ENCODE assay signal across 8 cellular contexts in the genomic region with DNA sequence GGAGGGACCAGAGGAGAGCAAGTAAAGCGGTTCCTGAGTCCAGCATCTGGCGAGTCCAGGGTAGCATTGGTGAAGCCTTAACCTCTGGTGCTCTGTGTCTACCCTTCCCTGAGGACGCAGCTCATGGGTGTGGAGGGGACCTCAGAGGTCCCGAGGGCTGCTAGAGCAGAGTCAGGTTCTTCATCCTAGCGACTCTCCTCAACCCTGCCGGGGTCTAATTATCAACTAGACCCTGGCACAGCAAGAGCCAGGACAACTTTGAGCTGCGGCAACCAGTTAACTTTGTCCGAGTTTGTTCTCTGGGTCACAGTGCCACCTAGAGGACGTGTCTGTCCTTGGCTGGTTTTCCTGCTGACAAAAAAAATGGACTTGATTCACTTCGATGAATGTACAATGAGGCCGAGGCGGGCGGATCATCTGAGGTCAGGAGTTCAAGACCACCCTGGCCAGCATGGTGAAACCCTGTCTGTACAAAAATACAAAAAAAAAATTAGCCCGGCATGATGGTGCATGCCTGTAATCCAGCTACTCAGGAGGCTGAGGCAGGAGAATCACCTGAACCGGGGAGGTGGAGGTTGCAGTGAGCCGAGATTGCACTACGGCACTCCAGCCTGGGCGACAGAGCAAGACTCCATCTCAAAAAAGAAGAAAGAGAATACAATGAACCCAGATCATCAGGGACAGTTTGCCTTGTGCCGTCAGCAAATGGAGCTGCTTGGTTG. TPM values are rescaled to one million over a fixed set of nuclear protein-coding genes. Genes with fewer than 3 reads are reported as not detected.
A peak's percentile ranks its signal among the peaks of the same experiment; 100 is the strongest.
DNase-seq lines count a peak whose midpoint lies in the region; ATAC-seq and TF ChIP-seq lines count a peak whose summit lies in the region.

No MANE protein-coding gene starts in this region.

- peaks cover 14 to 60% (median 45%) of the 10 kb centered on the region in 4 donors for H3K4me1 ChIP-seq in liver (ENCODE audit: control insufficient read depth in 4 of 4, insufficient read depth in 4 of 4, low read length in 3 of 4)

- ATAC-seq in HG02798 (IDR thresholded peaks at IDR 0.05; ENCODE audit: poor library complexity, unreplicated experiment) (peak; percentile 39), HG03045 (IDR thresholded peaks at IDR 0.05; ENCODE audit: unreplicated experiment) (no peak)

- no peak overlapping the region for H3K4me3 ChIP-seq in liver (ENCODE audit: low read depth in 1 of 3, low read length in 3 of 3)

- DNase-seq in NCI-H748 (lab: John Stamatoyannopoulos, UW; ENCODE audit: unreplicated experiment): peak; percentile 68
- DNase-seq in activated CD4-positive, alpha-beta T cell treated with anti-CD3 and anti-CD28 coated beads, Interleukin-2, amount 50 U/mL, for 48 hours: peak; percentile 81 to 89
- DNase-seq in dermis microvascular lymphatic vessel endothelial cell (ENCODE audit: low read depth in 2 of 2): peak; percentile 77 to 87
- peak; percentile 86 for DNase-seq in stimulated activated CD4-positive, alpha-beta T cell treated with anti-CD3 and anti-CD28 coated beads, Interleukin-4, amount 100 ng/mL, for 24 hours

- no peaks in the 10 kb centered on the region for H3K9me3 ChIP-seq in liver (ENCODE audit: control insufficient read depth in 4 of 4, low read length in 3 of 4)

- H3K27me3 ChIP-seq in liver (ENCODE audit: control insufficient read depth in 4 of 4, insufficient read depth in 4 of 4, low read length in 3 of 4): no peaks in the 10 kb centered on the region

- H3K9ac ChIP-seq in liver (ENCODE audit: low read depth in 1 of 2, low read length in 2 of 2): peak overlapping the region in 1 of 2 donors; percentile 32

- TF ChIP-seq RAD21 in liver (IDR thresholded peaks at IDR 0.05): peak; percentile 93 to 96

- TF ChIP-seq CTCF in C4-2B (conservative IDR thresholded peaks at IDR 0.05): peak; percentile 92
- peak; percentile 86 for TF ChIP-seq CTCF in liver (IDR thresholded peaks at IDR 0.05; ENCODE audit: low read depth, low read length, missing input control)

- 24% methylated on average over 19 of the region's 19 CpGs for WGBS in liver

- H3K27ac ChIP-seq in C4-2B (peak overlapping the region; percentile 78), liver (ENCODE audit: low read depth in 1 of 2, low read length in 2 of 2) (peak overlapping the region; percentile 85 to 87)

- H3K36me3 ChIP-seq in liver (ENCODE audit: control insufficient read depth in 4 of 4, insufficient read depth in 3 of 4, low read depth in 1 of 4, low read length in 3 of 4): peaks cover 2 to 16% (median 12%) of the 10 kb centered on the region in 4 donors

TF ChIP-seq in liver, 16 proteins besides CTCF, POLR2A, EP300 and RAD21:
- TF ChIP-seq HNF4A (conservative IDR thresholded peaks at IDR 0.05) (peak in 1 of 2 donors; percentile 37), RXRA (IDR thresholded peaks at IDR 0.05) (peak in 1 of 2 donors; percentile 63)
- TF ChIP-seq, protein P1, sequence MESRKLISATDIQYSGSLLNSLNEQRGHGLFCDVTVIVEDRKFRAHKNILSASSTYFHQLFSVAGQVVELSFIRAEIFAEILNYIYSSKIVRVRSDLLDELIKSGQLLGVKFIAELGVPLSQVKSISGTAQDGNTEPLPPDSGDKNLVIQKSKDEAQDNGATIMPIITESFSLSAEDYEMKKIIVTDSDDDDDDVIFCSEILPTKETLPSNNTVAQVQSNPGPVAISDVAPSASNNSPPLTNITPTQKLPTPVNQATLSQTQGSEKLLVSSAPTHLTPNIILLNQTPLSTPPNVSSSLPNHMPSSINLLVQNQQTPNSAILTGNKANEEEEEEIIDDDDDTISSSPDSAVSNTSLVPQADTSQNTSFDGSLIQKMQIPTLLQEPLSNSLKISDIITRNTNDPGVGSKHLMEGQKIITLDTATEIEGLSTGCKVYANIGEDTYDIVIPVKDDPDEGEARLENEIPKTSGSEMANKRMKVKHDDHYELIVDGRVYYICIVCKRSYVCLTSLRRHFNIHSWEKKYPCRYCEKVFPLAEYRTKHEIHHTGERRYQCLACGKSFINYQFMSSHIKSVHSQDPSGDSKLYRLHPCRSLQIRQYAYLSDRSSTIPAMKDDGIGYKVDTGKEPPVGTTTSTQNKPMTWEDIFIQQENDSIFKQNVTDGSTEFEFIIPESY (IDR thresholded peaks at IDR 0.05): no peak

RNA-seq across cellular contexts. Expression of a gene that starts 24.9 kb away (rescaled TPM):
- total RNA-seq in dermis microvascular lymphatic vessel endothelial cell (0.26 and 0.89 TPM in 2 replicates), liver (1 to 10 TPM; 1.2 to 2.3 TPM)
- under 1 TPM; 0.21 to 0.95 TPM for polyA plus RNA-seq in liver

RNA-seq across cellular contexts. Expression of a gene that starts 25.6 kb away (rescaled TPM):
- total RNA-seq in dermis microvascular lymphatic vessel endothelial cell (221 and 250 TPM in 2 replicates), liver (10 to 100 TPM; 45.3 to 80.6 TPM)
- polyA plus RNA-seq in liver: 100 to 1,000 TPM; 180 to 239 TPM

RNA-seq across cellular contexts. Expression of a gene that starts 38.3 kb away (rescaled TPM):
- total RNA-seq in dermis microvascular lymphatic vessel endothelial cell: 0.25 and 0.26 TPM in 2 replicates
- under 1 TPM; 0.19 to 0.75 TPM for total RNA-seq in liver
- polyA plus RNA-seq in liver: under 1 TPM; 0.51 to 0.88 TPM

RNA-seq across cellular contexts. Expression of a gene that starts 47.7 kb away (rescaled TPM):
- total RNA-seq in dermis microvascular lymphatic vessel endothelial cell (under 0.01 TPM in 2 replicates), liver (under 1 TPM; 0.08 to 0.42 TPM)
- polyA plus RNA-seq in liver: under 1 TPM in 1 of 2 donors, not detected in 1; 0.09 TPM
